In genomic region chr9:14846871-14847311, GRCh38 we compare ENCODE assay signal across 8 cellular contexts.
DNase-seq lines count a peak whose midpoint lies in the region; ATAC-seq and TF ChIP-seq lines count a peak whose summit lies in the region.

No MANE protein-coding gene starts in this region.

- H3K4me3 ChIP-seq in AG04450 (ENCODE audit: low read depth, low read length) = no peak overlapping the region
- H3K4me3 ChIP-seq in endodermal cell (ENCODE audit: low read length) = no peak overlapping the region
- H3K4me3 ChIP-seq in upper lobe of right lung = no peak overlapping the region

- no peak overlapping the region for H3K27ac Mint-ChIP-seq in endodermal cell
- no peak overlapping the region for H3K27ac Mint-ChIP-seq in natural killer cell treated with Interleukin-12 subunit alpha and Interleukin-12 subunit beta and Interleukin-15 and Interleukin-18, amount 100 ng/mL, for 72 hours

- no peak overlapping the region for H3K4me3 Mint-ChIP-seq in endodermal cell
- no peak overlapping the region for H3K4me3 Mint-ChIP-seq in natural killer cell treated with Interleukin-12 subunit alpha and Interleukin-12 subunit beta and Interleukin-15 and Interleukin-18, amount 100 ng/mL, for 72 hours

- peaks cover 8% of the 10 kb centered on the region for H3K4me1 Mint-ChIP-seq in endodermal cell
- no peaks in the 10 kb centered on the region for H3K4me1 Mint-ChIP-seq in natural killer cell treated with Interleukin-12 subunit alpha and Interleukin-12 subunit beta and Interleukin-15 and Interleukin-18, amount 100 ng/mL, for 72 hours (ENCODE audit: low read depth in 2 of 2)

- H3K9me3 Mint-ChIP-seq in endodermal cell = no peaks in the 10 kb centered on the region
- H3K9me3 Mint-ChIP-seq in natural killer cell treated with Interleukin-12 subunit alpha and Interleukin-12 subunit beta and Interleukin-15 and Interleukin-18, amount 100 ng/mL, for 72 hours = no peaks in the 10 kb centered on the region

- H3K36me3 ChIP-seq in endodermal cell (ENCODE audit: control insufficient read depth, insufficient read depth, low read length) (no peaks in the 10 kb centered on the region), upper lobe of right lung (no peaks in the 10 kb centered on the region)

- H3K9me3 ChIP-seq in AG04450 (ENCODE audit: control insufficient read depth, insufficient read depth, low read length) (no peaks in the 10 kb centered on the region), endodermal cell (ENCODE audit: control insufficient read depth, low read length) (no peaks in the 10 kb centered on the region), upper lobe of right lung (no peaks in the 10 kb centered on the region)

- H3K36me3 Mint-ChIP-seq in endodermal cell (ENCODE audit: low read depth) = no peaks in the 10 kb centered on the region
- no peaks in the 10 kb centered on the region for H3K36me3 Mint-ChIP-seq in natural killer cell treated with Interleukin-12 subunit alpha and Interleukin-12 subunit beta and Interleukin-15 and Interleukin-18, amount 100 ng/mL, for 72 hours

- no peaks in the 10 kb centered on the region for H3K27me3 Mint-ChIP-seq in endodermal cell (ENCODE audit: insufficient read depth)
- H3K27me3 Mint-ChIP-seq in natural killer cell treated with Interleukin-12 subunit alpha and Interleukin-12 subunit beta and Interleukin-15 and Interleukin-18, amount 100 ng/mL, for 72 hours = peaks cover 9 to 12% of the 10 kb centered on the region in 2 donors

- WGBS in endodermal cell (ENCODE audit: insufficient coverage in 1 of 2, insufficient read length in 1 of 2), 2 experiments = 13 to 17% methylated on average over 3 of the region's 3 CpGs

- ATAC-seq in GM18502 (IDR thresholded peaks at IDR 0.05; ENCODE audit: poor library complexity, unreplicated experiment) (peak; percentile 99), HG02852 (IDR thresholded peaks at IDR 0.05; ENCODE audit: unreplicated experiment) (peak; percentile 98), upper lobe of right lung (peak; percentile 87)
- ATAC-seq in natural killer cell treated with Interleukin-12 subunit alpha and Interleukin-12 subunit beta and Interleukin-15 and Interleukin-18, amount 100 ng/mL, for 72 hours = peak; percentile 41 to 62

- H3K9ac ChIP-seq in endodermal cell (ENCODE audit: extremely low read depth, low read length, poor library complexity, severe bottlenecking) = no peak overlapping the region

- peak; percentile 68 for TF ChIP-seq CTCF in AG04450 (IDR thresholded peaks at IDR 0.05; ENCODE audit: low read depth, low read length)
- TF ChIP-seq CTCF in endodermal cell (conservative IDR thresholded peaks at IDR 0.05) = peak; percentile 97
- TF ChIP-seq CTCF in upper lobe of right lung (IDR thresholded peaks at IDR 0.05) = peak; percentile 65

- POLR2A ChIA-PET in AG04450 (lab: Yijun Ruan, JAX) = no interaction called here

- no peak overlapping the region for H3K27ac ChIP-seq in AG04450 (ENCODE audit: low read depth, low read length)
- H3K27ac ChIP-seq in endodermal cell (ENCODE audit: low read depth, low read length) = no peak overlapping the region
- H3K27ac ChIP-seq in upper lobe of right lung = no peak overlapping the region

- intact Hi-C loops in upper lobe of right lung (cut with DNase I) = no loop called here

- CTCF ChIA-PET in AG04450 (lab: Charles Lee) = interaction anchor here (0.8 kb wide), 1 partner anchor 9 kb away, joined by 5 read pairs; no protein-coding TSS in a partner anchor

- H3K4me1 ChIP-seq in endodermal cell (ENCODE audit: control insufficient read depth, insufficient read depth, low read length) = peaks cover 6% of the 10 kb centered on the region
- H3K4me1 ChIP-seq in upper lobe of right lung = no peaks in the 10 kb centered on the region

- DNase-seq in AG04450 (ENCODE audit: low read depth, low spot score) (no peak), NCI-H1436 treated with DMSO at 0.1 percent for 48 hours (lab: John Stamatoyannopoulos, UW) (peak; percentile 2), endodermal cell (peak; percentile 98), upper lobe of right lung (peak; percentile 78)
- DNase-seq in activated CD4-positive, alpha-beta T cell treated with anti-CD3 and anti-CD28 coated beads for 1 hour = peak; percentile 11
- no peak for DNase-seq in natural killer cell treated with Interleukin-12 subunit alpha and Interleukin-12 subunit beta and Interleukin-15 and Interleukin-18, amount 100 ng/mL, for 72 hours (ENCODE audit: low spot score)

- H3K27me3 ChIP-seq in AG04450 (ENCODE audit: control insufficient read depth, insufficient read depth, low read length) (no peaks in the 10 kb centered on the region), endodermal cell (ENCODE audit: control insufficient read depth, insufficient read depth, low read length, poor library complexity, severe bottlenecking) (no peaks in the 10 kb centered on the region), upper lobe of right lung (no peaks in the 10 kb centered on the region)

Comparison
In these comparisons a context has a peak if more than half of its experiments do, and no peak if none do; other contexts are left out.
1. DNase-seq: peak in NCI-H1436 treated with DMSO at 0.1 percent for 48 hours (single experiment), activated CD4-positive, alpha-beta T cell treated with anti-CD3 and anti-CD28 coated beads for 1 hour (single experiment), endodermal cell (single experiment) and upper lobe of right lung (single experiment); none in AG04450 (single experiment) and natural killer cell treated with Interleukin-12 subunit alpha and Interleukin-12 subunit beta and Interleukin-15 and Interleukin-18, amount 100 ng/mL, for 72 hours (single experiment).
2. Peak in every context shown above with its lines, with median percentiles within 50 percentile points of each other: CTCF ChIP-seq and ATAC-seq.